Comparison of ENCODE assay signal across 8 cellular contexts in genomic region chr11:131694526-131695424, GRCh38.
DNase-seq lines count a peak whose midpoint lies in the region; ATAC-seq and TF ChIP-seq lines count a peak whose summit lies in the region.

No MANE protein-coding gene starts in this region.

- H2AFZ ChIP-seq in fibroblast of lung (ENCODE audit: low read length): peak overlapping the region; percentile 84

- H4K20me1 ChIP-seq in fibroblast of lung (ENCODE audit: control insufficient read depth, extremely low read depth, insufficient read depth, low read length): no peaks in the 10 kb centered on the region

- DNase-seq in COR-L47 (lab: John Stamatoyannopoulos, UW) (peak; percentile 62), NOMO-1 (lab: John Stamatoyannopoulos, UW; ENCODE audit: unreplicated experiment in 2 of 2) (peak; percentile 74 to 75), fibroblast of lung (ENCODE audit: low read depth in 2 of 2) (peak; percentile 64 to 74), suprapubic skin (ENCODE audit: low spot score in 2 of 2) (no peak)
- DNase-seq in activated T-cell treated with anti-CD3 and anti-CD28 coated beads, Interleukin-2, amount 50 U/mL, for 1 hour: peak; percentile 41
- no peak for DNase-seq in natural killer cell treated with Interleukin-12 subunit alpha and Interleukin-12 subunit beta and Interleukin-15 and Interleukin-18, amount 100 ng/mL, for 72 hours (ENCODE audit: low spot score)

- H3K4me1 Mint-ChIP-seq in natural killer cell treated with Interleukin-12 subunit alpha and Interleukin-12 subunit beta and Interleukin-15 and Interleukin-18, amount 100 ng/mL, for 72 hours (ENCODE audit: low read depth in 2 of 2): peaks cover 7 to 8% of the 10 kb centered on the region in 2 donors

- 20% methylated on average over 33 of the region's 34 CpGs for WGBS in suprapubic skin

- H3K9me3 ChIP-seq in fibroblast of lung (ENCODE audit: control insufficient read depth, insufficient read depth, low read depth, low read length) (no peaks in the 10 kb centered on the region), suprapubic skin (no peaks in the 10 kb centered on the region)

- TF ChIP-seq CTCF in fibroblast of lung (conservative IDR thresholded peaks at IDR 0.05 in 1 of 2, IDR thresholded peaks at IDR 0.05 in 1 of 2; ENCODE audit: low read depth in 1 of 2, low read length in 2 of 2) (peak; percentile 79 to 88), suprapubic skin (IDR thresholded peaks at IDR 0.05) (peak; percentile 72 to 94)

- H3K9ac ChIP-seq in fibroblast of lung (ENCODE audit: insufficient read depth, low read length): no peak overlapping the region

- peak; percentile 92 for ATAC-seq in GM19351 (IDR thresholded peaks at IDR 0.05; ENCODE audit: unreplicated experiment)
- ATAC-seq in HG03342 (IDR thresholded peaks at IDR 0.05; ENCODE audit: unreplicated experiment): peak; percentile 86
- peak; percentile 63 to 64 for ATAC-seq in natural killer cell treated with Interleukin-12 subunit alpha and Interleukin-12 subunit beta and Interleukin-15 and Interleukin-18, amount 100 ng/mL, for 72 hours

- H3K27ac Mint-ChIP-seq in natural killer cell treated with Interleukin-12 subunit alpha and Interleukin-12 subunit beta and Interleukin-15 and Interleukin-18, amount 100 ng/mL, for 72 hours: no peak overlapping the region

- H3K27me3 ChIP-seq in fibroblast of lung (ENCODE audit: control insufficient read depth, insufficient read depth, low read length): no peaks in the 10 kb centered on the region
- peaks cover 14% of the 10 kb centered on the region for H3K27me3 ChIP-seq in suprapubic skin

- H3K36me3 ChIP-seq in fibroblast of lung (ENCODE audit: control insufficient read depth, insufficient read depth, low read length) (no peaks in the 10 kb centered on the region), suprapubic skin (no peaks in the 10 kb centered on the region)

- H3K4me3 ChIP-seq in fibroblast of lung (replicated peaks in 1 of 4; ENCODE audit: control extremely low read depth in 1 of 4, insufficient read depth in 1 of 4, low read depth in 3 of 4, low read length in 4 of 4) (peak overlapping the region in 1 of 4 experiments; percentile 39), suprapubic skin (no peak overlapping the region)

- H3K4me1 ChIP-seq in fibroblast of lung (ENCODE audit: control insufficient read depth, extremely low read depth, insufficient read depth, low read length) (peaks cover 3% of the 10 kb centered on the region), suprapubic skin (peaks cover 8% of the 10 kb centered on the region)

- no peak for TF ChIP-seq EP300 in suprapubic skin (IDR thresholded peaks at IDR 0.05)

- no peak overlapping the region for H3K27ac ChIP-seq in fibroblast of lung (ENCODE audit: insufficient read depth, low read length)
- no peak overlapping the region for H3K27ac ChIP-seq in suprapubic skin

- peaks cover 24 to 33% of the 10 kb centered on the region in 2 donors for H3K27me3 Mint-ChIP-seq in natural killer cell treated with Interleukin-12 subunit alpha and Interleukin-12 subunit beta and Interleukin-15 and Interleukin-18, amount 100 ng/mL, for 72 hours

- TF ChIP-seq POLR2A in suprapubic skin (IDR thresholded peaks at IDR 0.05): no peak

- H3K4me2 ChIP-seq in fibroblast of lung (ENCODE audit: extremely low read depth, insufficient read depth, low read length): peak overlapping the region; percentile 85

- H3K4me3 Mint-ChIP-seq in natural killer cell treated with Interleukin-12 subunit alpha and Interleukin-12 subunit beta and Interleukin-15 and Interleukin-18, amount 100 ng/mL, for 72 hours: no peak overlapping the region

- no peaks in the 10 kb centered on the region for H3K36me3 Mint-ChIP-seq in natural killer cell treated with Interleukin-12 subunit alpha and Interleukin-12 subunit beta and Interleukin-15 and Interleukin-18, amount 100 ng/mL, for 72 hours

- no peaks in the 10 kb centered on the region for H3K9me3 Mint-ChIP-seq in natural killer cell treated with Interleukin-12 subunit alpha and Interleukin-12 subunit beta and Interleukin-15 and Interleukin-18, amount 100 ng/mL, for 72 hours

- no peaks in the 10 kb centered on the region for H3K79me2 ChIP-seq in fibroblast of lung (ENCODE audit: control insufficient read depth, insufficient read depth, low read length)

Comparison
In these comparisons a context has a peak if more than half of its experiments do, and no peak if none do; other contexts are left out.
1. DNase-seq: peak in COR-L47 (single experiment), NOMO-1 (2 of 2), activated T-cell treated with anti-CD3 and anti-CD28 coated beads, Interleukin-2, amount 50 U/mL, for 1 hour (single experiment) and fibroblast of lung (2 of 2); none in natural killer cell treated with Interleukin-12 subunit alpha and Interleukin-12 subunit beta and Interleukin-15 and Interleukin-18, amount 100 ng/mL, for 72 hours (single experiment) and suprapubic skin (0 of 2).
2. Peak in every context shown above with its lines, with median percentiles within 50 percentile points of each other: ATAC-seq.